In genomic region chr10:79178614-79179403, GRCh38 we compare ENCODE assay signal across 9 cellular contexts.
DNase-seq lines count a peak whose midpoint lies in the region; ATAC-seq and TF ChIP-seq lines count a peak whose summit lies in the region.
"Had no signal": no experiment of that assay in that cellular context is flagged by ENCODE, and none has a peak within 500 bp of the region (broad histone marks: within the 10 kb centered on the region; RNA-seq: fewer than 3 reads in every experiment).

No MANE protein-coding gene starts in this region.

- peaks cover 8% of the 10 kb centered on the region for H3K36me3 Mint-ChIP-seq in brain
- H3K36me3 Mint-ChIP-seq: activated naive CD8-positive, alpha-beta T cell had no signal

- ATAC-seq in GM18502 (IDR thresholded peaks at IDR 0.05; ENCODE audit: poor library complexity, unreplicated experiment) = no peak
- no peak for ATAC-seq in HG02759 (IDR thresholded peaks at IDR 0.05; ENCODE audit: unreplicated experiment)

- H3K9me3 Mint-ChIP-seq in brain = no peaks in the 10 kb centered on the region

- peak overlapping the region; percentile 89 to 97 (median 92) for H3K27ac Mint-ChIP-seq in brain
- H3K27ac Mint-ChIP-seq: activated naive CD8-positive, alpha-beta T cell had no signal

- peak overlapping the region; percentile 55 to 78 (median 65) for H3K4me3 Mint-ChIP-seq in brain
- H3K4me3 Mint-ChIP-seq: activated naive CD8-positive, alpha-beta T cell had no signal

- TF ChIP-seq CTCF in brain (conservative IDR thresholded peaks at IDR 0.05) = no peak

- peaks cover 100% of the 10 kb centered on the region for H3K4me1 Mint-ChIP-seq in brain

- H3K27me3 Mint-ChIP-seq in brain = no peaks in the 10 kb centered on the region
- H3K27me3 Mint-ChIP-seq: activated naive CD8-positive, alpha-beta T cell had no signal

- DNase-seq in AG20443 (ENCODE audit: low spot score) (peak; percentile 73), KG1 (lab: John Stamatoyannopoulos, UW) (peak; percentile 72), lung microvascular endothelial cell (ENCODE audit: low read depth in 2 of 2) (peak; percentile 80 to 94), germinal center (ENCODE audit: low spot score) (no peak), pons (ENCODE audit: low spot score) (no peak)

Comparison
In these comparisons a context has a peak if more than half of its experiments do, and no peak if none do; other contexts are left out.
1. DNase-seq: peak in AG20443 (single experiment), KG1 (single experiment) and lung microvascular endothelial cell (2 of 2); none in germinal center (single experiment) and pons (single experiment).